15 cellular contexts compared by ENCODE assay signal in the genomic region with DNA sequence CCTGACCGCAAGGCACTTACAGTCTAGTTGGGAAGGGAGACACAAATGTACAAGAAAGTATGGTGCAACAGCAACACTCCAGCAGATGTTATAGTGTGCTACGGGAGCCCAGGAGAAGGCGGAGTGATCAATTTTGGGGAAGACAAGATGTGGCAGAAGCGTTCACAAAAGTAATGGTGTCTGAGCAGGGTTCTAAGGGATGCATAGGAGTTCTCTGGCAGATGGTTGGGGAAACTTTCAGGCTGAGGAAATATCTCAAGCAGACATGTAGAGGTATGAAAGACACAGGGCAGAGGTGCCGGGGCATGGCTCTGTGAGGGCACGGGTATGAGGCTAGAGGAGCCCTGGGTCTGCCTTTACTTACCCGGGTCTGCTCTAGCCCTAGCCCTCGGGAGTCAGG. TPM values are rescaled to one million over a fixed set of nuclear protein-coding genes. Genes with fewer than 3 reads are reported as not detected.
DNase-seq lines count a peak whose midpoint lies in the region; ATAC-seq, FAIRE-seq and TF ChIP-seq lines count a peak whose summit lies in the region.
"Had no signal": no experiment of that assay in that cellular context is flagged by ENCODE, and none has a peak within 500 bp of the region (broad histone marks: within the 10 kb centered on the region; RNA-seq: fewer than 3 reads in every experiment).

No MANE protein-coding gene starts in this region.

- CTCF ChIA-PET in Calu3 (lab: Charles Lee) (interaction anchor here (2.6 kb wide), 1 partner anchor 11 kb away, joined by 25 read pairs; no protein-coding TSS in a partner anchor), PC-9 (lab: Charles Lee) (interaction anchor here (0.5 kb wide), 1 partner anchor 22 kb away, joined by 5 read pairs; no protein-coding TSS in a partner anchor)
- CTCF ChIA-PET in activated CD8-positive, alpha-beta T cell treated with anti-CD3 and anti-CD28 coated beads for 36 hours (lab: Charles Lee) = interaction anchor here (0.9 to 2.6 kb wide), 5 partner anchors 17 to 119 kb away, joined by 3 to 10 read pairs (median 8); no protein-coding TSS in a partner anchor

- H3K27me3 Mint-ChIP-seq in Calu3 (ENCODE audit: unreplicated experiment) = no peaks in the 10 kb centered on the region
- H3K27me3 Mint-ChIP-seq in activated CD8-positive, alpha-beta T cell treated with anti-CD3 and anti-CD28 coated beads for 36 hours = no peaks in the 10 kb centered on the region

- H3K27ac ChIP-seq in layer of hippocampus (ENCODE audit: low read depth, low read length) (peak overlapping the region; percentile 53), spleen (peak overlapping the region; percentile 54 to 99 (median 77)), PC-9 (no peak overlapping the region)

- no peak for ATAC-seq in activated CD8-positive, alpha-beta T cell treated with anti-CD3 and anti-CD28 coated beads for 36 hours
- ATAC-seq: effector memory CD8-positive, alpha-beta T cell; left colon; stimulated activated naive CD8-positive, alpha-beta T cell treated with anti-CD3 and anti-CD28 coated beads, Interleukin-15, Interleukin-2, amounts not matched to agents 100 U/mL and 50 U/mL, for 24 hours had no signal

- BruUV-seq in Calu3 (replicated peaks; lab: Mats Ljungman, UMichigan) (TSS peak; percentile 55), PC-9 (replicated peaks; lab: Mats Ljungman, UMichigan) (no TSS peak)

- 69 to 84% (median 81%) methylated on average over 8 of the region's 8 CpGs for WGBS in spleen, 5 donors

- no peak overlapping the region for H3K27ac Mint-ChIP-seq in Calu3 (ENCODE audit: unreplicated experiment)
- peak overlapping the region; percentile 10 for H3K27ac Mint-ChIP-seq in activated CD8-positive, alpha-beta T cell treated with anti-CD3 and anti-CD28 coated beads for 36 hours

- TF ChIP-seq CTCF in Calu3 (IDR thresholded peaks at IDR 0.05; ENCODE audit: unreplicated experiment) (no peak), spleen (IDR thresholded peaks at IDR 0.05 in 8 of 11, conservative IDR thresholded peaks at IDR 0.05 in 3 of 11) (no peak), PC-9 (conservative IDR thresholded peaks at IDR 0.05) (no peak)
- no peak for TF ChIP-seq CTCF in activated CD8-positive, alpha-beta T cell treated with anti-CD3 and anti-CD28 coated beads for 36 hours (IDR thresholded peaks at IDR 0.05)

- H3K36me3 Mint-ChIP-seq in Calu3 (ENCODE audit: insufficient read depth, unreplicated experiment) = peaks cover 26% of the 10 kb centered on the region
- no peaks in the 10 kb centered on the region for H3K36me3 Mint-ChIP-seq in activated CD8-positive, alpha-beta T cell treated with anti-CD3 and anti-CD28 coated beads for 36 hours (ENCODE audit: low read depth)

- H3K36me3 ChIP-seq in spleen (no peaks in the 10 kb centered on the region), PC-9 (ENCODE audit: low read depth) (0 out of 2 replicates have a peak, but pooled peaks cover 9% of the 10 kb centered on the region)

- no peaks in the 10 kb centered on the region for H3K27me3 ChIP-seq in layer of hippocampus (ENCODE audit: control insufficient read depth, insufficient read depth, low read length)
- peaks cover 0 to 56% (median 0%) of the 10 kb centered on the region in 7 donors for H3K27me3 ChIP-seq in spleen (replicated peaks in 1 of 7)
- no peaks in the 10 kb centered on the region for H3K27me3 ChIP-seq in PC-9 (ENCODE audit: insufficient read depth, low read depth)

- H2AFZ ChIP-seq in PC-9 = no peak overlapping the region

- peaks cover 4% of the 10 kb centered on the region for H3K79me2 ChIP-seq in PC-9 (ENCODE audit: low read depth)

- no peak for DNase-seq in Calu3
- DNase-seq in activated CD8-positive, alpha-beta T cell treated with anti-CD3 and anti-CD28 coated beads for 36 hours = no peak
- DNase-seq in spleen = no peak
- no peak for DNase-seq in PC-9
- no peak for DNase-seq in COLO829 (ENCODE audit: low spot score)
- no peak for DNase-seq in RCC 7860 (ENCODE audit: low spot score)
- no peak for DNase-seq in DMS79 treated with DMSO at 0.1 percent for 48 hours (lab: John Stamatoyannopoulos, UW)
- DNase-seq: effector memory CD8-positive, alpha-beta T cell; glutamatergic neuron; left colon; NCI-H2029 treated with DMSO at 0.1 percent for 48 hours; posterior cingulate gyrus; stimulated activated CD4-positive, alpha-beta T cell treated with anti-CD3 and anti-CD28 coated beads, Interleukin-4, amount 100 ng/mL, for 24 hours; stimulated activated naive CD8-positive, alpha-beta T cell treated with anti-CD3 and anti-CD28 coated beads, Interleukin-15, Interleukin-2, amounts not matched to agents 100 U/mL and 50 U/mL, for 24 hours had no signal

- no peak for FAIRE-seq in RCC 7860 (lab: Jason Lieb, UNC)

- no peak overlapping the region for H3K4me2 ChIP-seq in PC-9

- H3K4me3 Mint-ChIP-seq in Calu3 (ENCODE audit: low read depth, unreplicated experiment) = no peak overlapping the region
- H3K4me3 Mint-ChIP-seq in activated CD8-positive, alpha-beta T cell treated with anti-CD3 and anti-CD28 coated beads for 36 hours = no peak overlapping the region

- H3F3A ChIP-seq in PC-9 (ENCODE audit: insufficient read depth, low read depth) = peaks cover 52% of the 10 kb centered on the region

- H3K9me3 ChIP-seq in spleen = no peaks in the 10 kb centered on the region
- H3K9me3 ChIP-seq in PC-9 (ENCODE audit: insufficient read depth, low read depth) = no peaks in the 10 kb centered on the region

- no peaks in the 10 kb centered on the region for H3K9me2 ChIP-seq in PC-9 (ENCODE audit: insufficient read depth)

- H3K4me3 ChIP-seq in spleen (peak overlapping the region in 1 of 8 donors; percentile 32), PC-9 (no peak overlapping the region)

- intact Hi-C loops in Calu3 (cut with micrococcal nuclease; ENCODE audit: unreplicated experiment) (loop anchor here (10.0 kb wide), 1 partner anchor 188 kb away; the partner anchor contains the start of gene GAPDH), spleen (cut with DNase I; ENCODE audit: low total_unique reads) (no loop called here), PC-9 (cut with micrococcal nuclease; ENCODE audit: unreplicated experiment) (no loop called here)
- intact Hi-C loops in activated CD8-positive, alpha-beta T cell treated with anti-CD3 and anti-CD28 coated beads for 36 hours (cut with micrococcal nuclease) = no loop called here

- POLR2A ChIA-PET in activated CD8-positive, alpha-beta T cell treated with anti-CD3 and anti-CD28 coated beads for 36 hours (lab: Charles Lee) = interaction anchor here (1.0 to 1.7 kb wide), 3 partner anchors 19 to 106 kb away, joined by 3 to 9 read pairs (median 3); partner anchors contain the start of gene SCNN1A
- POLR2A ChIA-PET in PC-9 (lab: Charles Lee; ENCODE audit: unreplicated experiment) = no interaction called here

- peaks cover 47% of the 10 kb centered on the region for H3K4me1 Mint-ChIP-seq in Calu3 (ENCODE audit: low read depth, unreplicated experiment)
- peaks cover 47% of the 10 kb centered on the region for H3K4me1 Mint-ChIP-seq in activated CD8-positive, alpha-beta T cell treated with anti-CD3 and anti-CD28 coated beads for 36 hours (ENCODE audit: low read depth)

- H3K9me3 Mint-ChIP-seq in Calu3 (ENCODE audit: low read depth, unreplicated experiment) = peaks cover 3% of the 10 kb centered on the region
- no peaks in the 10 kb centered on the region for H3K9me3 Mint-ChIP-seq in activated CD8-positive, alpha-beta T cell treated with anti-CD3 and anti-CD28 coated beads for 36 hours
- H3K9me3 Mint-ChIP-seq: effector memory CD8-positive, alpha-beta T cell had no signal

- H4K20me1 ChIP-seq in PC-9 (ENCODE audit: insufficient read depth) = no peaks in the 10 kb centered on the region

- TF ChIP-seq POLR2A in spleen (IDR thresholded peaks at IDR 0.05) = no peak

- peaks cover 22 to 81% (median 64%) of the 10 kb centered on the region in 6 donors for H3K4me1 ChIP-seq in spleen
- peaks cover 43% of the 10 kb centered on the region for H3K4me1 ChIP-seq in PC-9 (replicated peaks; ENCODE audit: insufficient read depth)

RNA-seq across cellular contexts. Expression of gene TNFRSF1A, which starts 5.1 kb away (rescaled TPM):
- total RNA-seq in Calu3 (2022) (76.7 and 79.3 TPM in 2 replicates), spleen (100 to 1,000 TPM; 153 to 578 (median 224) TPM), PC-9 (2021) (144 and 165 TPM in 2 replicates)
- total RNA-seq in activated CD8-positive, alpha-beta T cell treated with anti-CD3 and anti-CD28 coated beads for 36 hours = 10 to 100 TPM; 40.6 TPM
- polyA plus RNA-seq in spleen = 10 to 100 TPM; 22.5 to 40.6 (median 22.8) TPM

RNA-seq across cellular contexts. Expression of gene SCNN1A, which starts 28.4 kb away (rescaled TPM):
- total RNA-seq in Calu3 (2022) (36.5 and 53.5 TPM in 2 replicates), spleen (1 to 10 TPM in 6 of 7 donors, under 1 TPM in 1; 0.84 to 8.6 (median 2.0) TPM), PC-9 (2021) (460 and 549 TPM in 2 replicates)
- total RNA-seq in activated CD8-positive, alpha-beta T cell treated with anti-CD3 and anti-CD28 coated beads for 36 hours = 1 to 10 TPM; 2.3 to 3.8 TPM
- under 1 TPM; 0.17 to 0.22 (median 0.18) TPM for polyA plus RNA-seq in spleen

RNA-seq across cellular contexts. Expression of gene PLEKHG6, which starts 36.5 kb away (rescaled TPM):
- 25.1 and 32.3 TPM in 2 replicates for total RNA-seq in Calu3 (2022)
- total RNA-seq in activated CD8-positive, alpha-beta T cell treated with anti-CD3 and anti-CD28 coated beads for 36 hours = not detected
- total RNA-seq in spleen = 1 to 10 TPM in 1 of 7 donors, under 1 TPM in 2, not detected in 4; 0.19 to 1.2 (median 0.74) TPM
- under 1 TPM; 0.10 to 0.12 (median 0.11) TPM for polyA plus RNA-seq in spleen
- total RNA-seq in PC-9 (2021) = 86.5 and 89.9 TPM in 2 replicates

RNA-seq across cellular contexts. Expression of gene LTBR, which starts 37.0 kb away (rescaled TPM):
- 165 and 167 TPM in 2 replicates for total RNA-seq in Calu3 (2022)
- total RNA-seq in activated CD8-positive, alpha-beta T cell treated with anti-CD3 and anti-CD28 coated beads for 36 hours = 1 to 10 TPM; 1.5 to 1.6 TPM
- total RNA-seq in spleen = 100 to 1,000 TPM in 3 of 7 donors, 10 to 100 TPM in 4; 49.0 to 155 (median 87.8) TPM
- 10 to 100 TPM; 14.4 to 29.2 (median 15.7) TPM for polyA plus RNA-seq in spleen
- 178 and 185 TPM in 2 replicates for total RNA-seq in PC-9 (2021)

Comparison
In these comparisons a context has a peak if more than half of its experiments do, and no peak if none do; other contexts are left out.
1. RNA of gene PLEKHG6, which starts 36.5 kb away (total RNA-seq): 86.5 to 89.9 TPM in PC-9 and 25.1 to 32.3 TPM in Calu3; not detected in activated CD8-positive, alpha-beta T cell treated with anti-CD3 and anti-CD28 coated beads for 36 hours and 0.19 to 1.2 TPM in spleen; every median in the first group is over 10 times any median in the second.